10 cellular contexts compared by ENCODE assay signal in the genomic region with DNA sequence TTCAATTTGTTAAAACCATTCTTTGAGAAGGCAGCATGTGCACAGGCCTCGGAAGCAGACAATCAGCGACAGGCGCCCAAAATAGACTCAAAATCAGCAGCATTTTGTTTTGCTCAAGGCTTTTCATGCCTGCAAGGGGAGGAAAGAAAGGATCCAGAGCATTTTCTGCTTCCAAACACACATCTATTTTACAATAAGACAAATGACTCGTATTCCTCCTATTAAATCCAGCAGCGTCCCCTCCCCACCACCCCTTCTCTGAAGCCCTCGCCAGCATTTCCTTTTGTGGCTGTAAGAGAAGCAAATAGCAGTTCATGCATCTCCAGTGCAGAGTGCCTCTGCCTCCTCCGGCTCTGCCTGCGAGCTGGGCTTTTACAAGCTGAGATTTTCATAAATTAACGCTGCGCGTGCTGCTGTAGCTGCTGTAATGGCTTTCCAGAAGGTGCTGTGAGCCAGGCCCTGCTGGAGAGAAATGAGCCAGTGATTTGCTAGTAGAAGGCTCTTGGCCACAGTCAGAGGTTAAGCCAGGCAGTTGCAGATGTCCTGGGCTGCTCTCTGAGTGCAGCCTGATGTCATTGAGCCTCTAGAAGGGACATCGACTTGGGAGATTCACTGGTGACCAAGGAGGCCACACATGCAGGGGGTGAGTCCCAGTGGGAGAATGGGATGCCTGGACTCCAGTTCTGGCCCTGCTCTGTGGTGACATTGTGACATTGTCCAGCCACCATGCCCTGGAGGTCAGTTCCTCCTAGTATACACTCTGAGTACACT.
DNase-seq lines count a peak whose midpoint lies in the region; ATAC-seq and TF ChIP-seq lines count a peak whose summit lies in the region.
"Had no signal": no experiment of that assay in that cellular context is flagged by ENCODE, and none has a peak within 500 bp of the region (broad histone marks: within the 10 kb centered on the region; RNA-seq: fewer than 3 reads in every experiment).

No MANE protein-coding gene starts in this region.

- peaks cover 31% of the 10 kb centered on the region for H3K4me1 Mint-ChIP-seq in osteocyte (ENCODE audit: unreplicated experiment)
- no peaks in the 10 kb centered on the region for H3K4me1 Mint-ChIP-seq in activated T-helper 1 cell treated with anti-CD3 and anti-CD28 coated beads, Interleukin-12 subunit alpha, Interleukin-12 subunit beta, Interleukin-2, Interleukin-4 antibody, amounts not matched to agents 30 ng/mL and 10 ng/mL and 1 ng/mL, durations not matched to agents 14 hours and 24 hours and 36 hours (ENCODE audit: low read depth)

- no peaks in the 10 kb centered on the region for H3K36me3 ChIP-seq in OCI-LY7 (ENCODE audit: insufficient read depth, low read length)

- intact Hi-C loops in Right ventricle myocardium superior (cut with DNase I) (no loop called here), OCI-LY7 (cut with micrococcal nuclease; ENCODE audit: unreplicated experiment) (no loop called here)
- intact Hi-C loops in activated T-helper 1 cell treated with anti-CD3 and anti-CD28 coated beads, Interleukin-12 subunit alpha, Interleukin-12 subunit beta, Interleukin-2, Interleukin-4 antibody, amounts not matched to agents 30 ng/mL and 10 ng/mL and 1 ng/mL, durations not matched to agents 14 hours and 24 hours and 36 hours (cut with micrococcal nuclease), result no loop called here

- no peak overlapping the region for H3K4me3 ChIP-seq in AG09309 (ENCODE audit: control insufficient read depth, low read depth, low read length)
- H3K4me3 ChIP-seq in OCI-LY7 (ENCODE audit: low read depth, low read length, poor library complexity, severe bottlenecking), result no peak overlapping the region

- BruUV-seq in OCI-LY7 (replicated peaks; lab: Mats Ljungman, UMichigan), result no TSS peak

- no peak overlapping the region for H3K4me2 ChIP-seq in OCI-LY7 (ENCODE audit: low read length)
- H3K4me2 ChIP-seq: KMS-11 had no signal

- no peaks in the 10 kb centered on the region for H3K9me3 Mint-ChIP-seq in osteocyte (ENCODE audit: unreplicated experiment)
- no peaks in the 10 kb centered on the region for H3K9me3 Mint-ChIP-seq in activated T-helper 1 cell treated with anti-CD3 and anti-CD28 coated beads, Interleukin-12 subunit alpha, Interleukin-12 subunit beta, Interleukin-2, Interleukin-4 antibody, amounts not matched to agents 30 ng/mL and 10 ng/mL and 1 ng/mL, durations not matched to agents 14 hours and 24 hours and 36 hours

- no peaks in the 10 kb centered on the region for H3K36me3 Mint-ChIP-seq in osteocyte (ENCODE audit: unreplicated experiment)
- H3K36me3 Mint-ChIP-seq in activated T-helper 1 cell treated with anti-CD3 and anti-CD28 coated beads, Interleukin-12 subunit alpha, Interleukin-12 subunit beta, Interleukin-2, Interleukin-4 antibody, amounts not matched to agents 30 ng/mL and 10 ng/mL and 1 ng/mL, durations not matched to agents 14 hours and 24 hours and 36 hours (ENCODE audit: low read depth), result no peaks in the 10 kb centered on the region

- no peaks in the 10 kb centered on the region for H3K9me2 ChIP-seq in OCI-LY7 (ENCODE audit: insufficient read depth, low read length)

- no peak overlapping the region for H2AFZ ChIP-seq in OCI-LY7 (ENCODE audit: low read length)

- ATAC-seq in Right ventricle myocardium superior (ENCODE audit: poor library complexity) (peak; percentile 83), HG03432 (IDR thresholded peaks at IDR 0.05; ENCODE audit: unreplicated experiment) (no peak)

- POLR2A ChIA-PET in OCI-LY7 (lab: Charles Lee), result no interaction called here

- H3K27ac ChIP-seq in VCaP, result peak overlapping the region; percentile 91
- no peak overlapping the region for H3K27ac ChIP-seq in OCI-LY7 (ENCODE audit: low read depth, low read length, poor library complexity, severe bottlenecking)
- H3K27ac ChIP-seq: KMS-11 had no signal

- H3K79me2 ChIP-seq in OCI-LY7 (ENCODE audit: insufficient read depth, low read depth, low read length), result no peaks in the 10 kb centered on the region; the same call in 1 of the 2 replicates

- H3K27ac Mint-ChIP-seq in osteocyte (ENCODE audit: unreplicated experiment), result peak overlapping the region; percentile 82
- no peak overlapping the region for H3K27ac Mint-ChIP-seq in activated T-helper 1 cell treated with anti-CD3 and anti-CD28 coated beads, Interleukin-12 subunit alpha, Interleukin-12 subunit beta, Interleukin-2, Interleukin-4 antibody, amounts not matched to agents 30 ng/mL and 10 ng/mL and 1 ng/mL, durations not matched to agents 14 hours and 24 hours and 36 hours

- no peaks in the 10 kb centered on the region for H3K9me3 ChIP-seq in OCI-LY7 (ENCODE audit: low read length)

- no peaks in the 10 kb centered on the region for H4K20me1 ChIP-seq in OCI-LY7 (ENCODE audit: insufficient read depth, low read length)

- H3K27me3 Mint-ChIP-seq in osteocyte (ENCODE audit: unreplicated experiment), result no peaks in the 10 kb centered on the region
- H3K27me3 Mint-ChIP-seq in activated T-helper 1 cell treated with anti-CD3 and anti-CD28 coated beads, Interleukin-12 subunit alpha, Interleukin-12 subunit beta, Interleukin-2, Interleukin-4 antibody, amounts not matched to agents 30 ng/mL and 10 ng/mL and 1 ng/mL, durations not matched to agents 14 hours and 24 hours and 36 hours (ENCODE audit: insufficient read depth), result peaks cover 2% of the 10 kb centered on the region

- peak overlapping the region; percentile 19 for H3K4me3 Mint-ChIP-seq in osteocyte (ENCODE audit: unreplicated experiment)
- no peak overlapping the region for H3K4me3 Mint-ChIP-seq in activated T-helper 1 cell treated with anti-CD3 and anti-CD28 coated beads, Interleukin-12 subunit alpha, Interleukin-12 subunit beta, Interleukin-2, Interleukin-4 antibody, amounts not matched to agents 30 ng/mL and 10 ng/mL and 1 ng/mL, durations not matched to agents 14 hours and 24 hours and 36 hours

- TF ChIP-seq CTCF in AG09309 (IDR thresholded peaks at IDR 0.05; ENCODE audit: control insufficient read depth, insufficient read depth, low read depth, low read length, missing control alignments) (peak; percentile 1), VCaP (conservative IDR thresholded peaks at IDR 0.05) (no peak), osteocyte (IDR thresholded peaks at IDR 0.05) (no peak), OCI-LY7 (conservative IDR thresholded peaks at IDR 0.05; ENCODE audit: low read length) (no peak)

- DNase-seq in AG09309 (ENCODE audit: low read depth), result peak; percentile 72
- DNase-seq in Right ventricle myocardium superior, result peak; percentile 66
- no peak for DNase-seq in osteocyte (ENCODE audit: extremely low spot score, unreplicated experiment)
- no peak for DNase-seq in NCI-H510A treated with DMSO at 0.1 percent for 48 hours (lab: John Stamatoyannopoulos, UW)
- no peak for DNase-seq in OCI-LY7 (ENCODE audit: low spot score)
- DNase-seq in activated T-helper 1 cell treated with anti-CD3 and anti-CD28 coated beads, Interleukin-12 subunit alpha, Interleukin-12 subunit beta, Interleukin-2, Interleukin-4 antibody, amounts not matched to agents 30 ng/mL and 10 ng/mL and 1 ng/mL, durations not matched to agents 14 hours and 24 hours and 36 hours (ENCODE audit: low spot score), result no peak
- DNase-seq: cortex of kidney had no signal

- CTCF ChIA-PET in OCI-LY7 (lab: Charles Lee; ENCODE audit: unreplicated experiment), result no interaction called here

- no peaks in the 10 kb centered on the region for H3K4me1 ChIP-seq in OCI-LY7 (ENCODE audit: insufficient read depth, low read length, poor library complexity, severe bottlenecking)

Comparison
In these comparisons a context has a peak if more than half of its experiments do, and no peak if none do; other contexts are left out.
1. DNase-seq: peak in AG09309 (single experiment) and Right ventricle myocardium superior (single experiment); none in osteocyte (single experiment), NCI-H510A treated with DMSO at 0.1 percent for 48 hours (single experiment), OCI-LY7 (single experiment) and activated T-helper 1 cell treated with anti-CD3 and anti-CD28 coated beads, Interleukin-12 subunit alpha, Interleukin-12 subunit beta, Interleukin-2, Interleukin-4 antibody, amounts not matched to agents 30 ng/mL and 10 ng/mL and 1 ng/mL, durations not matched to agents 14 hours and 24 hours and 36 hours (single experiment).